In genomic region chr17:9106278-9106677, GRCh38 we compare ENCODE assay signal across 6 cellular contexts.
DNase-seq lines count a peak whose midpoint lies in the region; ATAC-seq, FAIRE-seq and TF ChIP-seq lines count a peak whose summit lies in the region.
"Not testable (repeated sequence)": the region's sequence is repeated elsewhere in the genome, so short reads cannot be mapped to it uniquely, and the experiment has no call there.

No MANE protein-coding gene starts in this region.

- H3K14ac ChIP-seq in H1 (ENCODE audit: insufficient read length); neuronal stem cell (ENCODE audit: low read length): not testable (repeated sequence)

- not testable (repeated sequence) for H4K91ac ChIP-seq in H1 (replicated peaks; ENCODE audit: insufficient read length, low read length); neuronal stem cell (ENCODE audit: low read depth, low read length, poor library complexity)

- not testable (repeated sequence) for H3K4me2 ChIP-seq in H1 (ENCODE audit: insufficient read depth in 1 of 2, low read depth in 2 of 2, low read length in 2 of 2); neuronal stem cell (ENCODE audit: insufficient read depth, low read length, poor library complexity, severe bottlenecking)

- not testable (repeated sequence) for H4K5ac ChIP-seq in H1 (ENCODE audit: insufficient read length, low read depth, low read length)

- H2BK20ac ChIP-seq in H1 (ENCODE audit: low read length), result peak overlapping the region; percentile 98; the same call in 1 of the 2 replicates

- not testable (repeated sequence) for H3K4me3 ChIP-seq in HEK293 (ENCODE audit: low read depth, low read length); H1 (ENCODE audit: extremely low read depth in 1 of 4, insufficient read depth in 2 of 4, low read depth in 3 of 4, low read length in 4 of 4); gastroesophageal sphincter; right cardiac atrium (ENCODE audit: low read length); neuronal stem cell (ENCODE audit: low read length in 2 of 2)

- H3K23ac ChIP-seq in H1 (ENCODE audit: insufficient read length); neuronal stem cell (ENCODE audit: low read depth, low read length, poor library complexity): not testable (repeated sequence)

- CTCF ChIA-PET in HEK293 (lab: Yijun Ruan, JAX), result not testable (repeated sequence)
- CTCF ChIA-PET in H1 (lab: Charles Lee; ENCODE audit: partially characterized antibody), result interaction anchor here (1.1 to 2.3 kb wide), 2 partner anchors 9 to 111 kb away, joined by 3 to 8 read pairs; no protein-coding TSS in a partner anchor

- not testable (repeated sequence) for H3K56ac ChIP-seq in H1 (replicated peaks; ENCODE audit: insufficient read length, low read depth, low read length)

- not testable (repeated sequence) for TF ChIP-seq CTCF in HEK293 (tag by site-specific recombination; IDR thresholded peaks at IDR 0.05); H1 (IDR thresholded peaks at IDR 0.05; ENCODE audit: control extremely low read depth in 1 of 3, insufficient read depth in 1 of 3, low read depth in 1 of 3, low read length in 3 of 3); gastroesophageal sphincter (IDR thresholded peaks at IDR 0.05)

- not testable (repeated sequence) for ATAC-seq in gastroesophageal sphincter, right cardiac atrium

- not testable (repeated sequence) for H4K8ac ChIP-seq in H1 (ENCODE audit: extremely low read depth, insufficient read depth, low read length); neuronal stem cell (ENCODE audit: low read depth, low read length)

- H2BK12ac ChIP-seq in H1 (ENCODE audit: low read depth, low read length), result peak overlapping the region; percentile 81; the same call in 1 of the 2 replicates
- H2BK12ac ChIP-seq in neuronal stem cell (ENCODE audit: low read length), result not testable (repeated sequence)

- H2BK120ac ChIP-seq in H1 (replicated peaks; ENCODE audit: low read depth, low read length); neuronal stem cell (ENCODE audit: low read depth, low read length): not testable (repeated sequence)

- TF ChIP-seq RAD21 in H1 (IDR thresholded peaks at IDR 0.05 in 1 of 2, conservative IDR thresholded peaks at IDR 0.05 in 1 of 2; ENCODE audit: low read depth in 2 of 2, low read length in 2 of 2), result not testable (repeated sequence)

- H4K20me1 ChIP-seq in H1 (replicated peaks in 1 of 2; ENCODE audit: control insufficient read depth in 1 of 2, insufficient read depth in 2 of 2, low read length in 2 of 2), result not testable (repeated sequence)

- intact Hi-C loops in right cardiac atrium (cut with DNase I), result not testable (repeated sequence)

- not testable (repeated sequence) for H3K27me3 ChIP-seq in H1 (replicated peaks in 1 of 4; ENCODE audit: control insufficient read depth in 3 of 4, extremely low read depth in 1 of 4, insufficient read depth in 3 of 4, low read length in 3 of 4); gastroesophageal sphincter; right cardiac atrium (ENCODE audit: control insufficient read depth, insufficient read depth); neuronal stem cell (ENCODE audit: control insufficient read depth in 3 of 3, insufficient read depth in 3 of 3, low read depth in 1 of 3, low read length in 3 of 3)

- not testable (repeated sequence) for H2AK5ac ChIP-seq in H1 (ENCODE audit: low read depth, low read length); neuronal stem cell (ENCODE audit: low read depth, low read length)

- H3K23me2 ChIP-seq in H1 (ENCODE audit: low read depth, low read length), result not testable (repeated sequence)

- TF ChIP-seq EP300 in H1 (IDR thresholded peaks at IDR 0.05; ENCODE audit: borderline replicate concordance in 1 of 2, low read depth in 2 of 2, low read length in 2 of 2); gastroesophageal sphincter (IDR thresholded peaks at IDR 0.05): not testable (repeated sequence)

- not testable (repeated sequence) for TF ChIP-seq POLR2A in H1 (IDR thresholded peaks at IDR 0.05; ENCODE audit: control extremely low read depth in 1 of 2, low read depth in 2 of 2, low read length in 2 of 2); gastroesophageal sphincter (IDR thresholded peaks at IDR 0.05)

- POLR2A ChIA-PET in HEK293 (lab: Yijun Ruan, JAX), result not testable (repeated sequence)
- POLR2A ChIA-PET in H1 (lab: Charles Lee; ENCODE audit: partially characterized antibody), result interaction anchor here (0.6 kb wide), 1 partner anchor 235 kb away, joined by 4 read pairs; no protein-coding TSS in a partner anchor

- not testable (repeated sequence) for H3K27ac ChIP-seq in HEK293 (ENCODE audit: extremely low read depth, low read depth, low read length); H1 (ENCODE audit: low read depth, low read length); neuronal stem cell (replicated peaks; ENCODE audit: low read length)
- H3K27ac ChIP-seq in gastroesophageal sphincter (peak overlapping the region in 3 of 4 donors; percentile 85 to 90 (median 88)), right cardiac atrium (ENCODE audit: low read length) (peak overlapping the region; percentile 82)

- DNase-seq in activated effector memory CD4-positive, alpha-beta T cell treated with anti-CD3 and anti-CD28 coated beads, Interleukin-2, amount 50 U/mL, for 16 hours, result peak; percentile 2
- not testable (repeated sequence) for DNase-seq in H1 (ENCODE audit: low read depth in 1 of 2, low spot score in 2 of 2); right cardiac atrium; neuronal stem cell (ENCODE audit: low spot score)

- not testable (repeated sequence) for H3K4ac ChIP-seq in H1 (replicated peaks; ENCODE audit: insufficient read length, low read depth, low read length); neuronal stem cell (ENCODE audit: low read length)

- H3K9ac ChIP-seq in H1 (replicated peaks in 1 of 4; ENCODE audit: extremely low read depth in 1 of 4, low read depth in 3 of 4, low read length in 3 of 4); neuronal stem cell (ENCODE audit: low read depth, low read length, poor library complexity): not testable (repeated sequence)

- not testable (repeated sequence) for H3K79me1 ChIP-seq in H1 (ENCODE audit: low read depth, low read length); neuronal stem cell (ENCODE audit: low read depth, low read length)

- not testable (repeated sequence) for H2BK15ac ChIP-seq in H1 (ENCODE audit: low read length); neuronal stem cell (ENCODE audit: low read length)

- not testable (repeated sequence) for FAIRE-seq in H1 (lab: Jason Lieb, UNC)

- H3K9me3 ChIP-seq in HEK293 (ENCODE audit: control insufficient read depth, insufficient read depth, low read depth, low read length); H1 (ENCODE audit: insufficient read depth in 2 of 2, low read depth in 1 of 2, low read length in 1 of 2); gastroesophageal sphincter; right cardiac atrium (ENCODE audit: control insufficient read depth, low read length); neuronal stem cell (replicated peaks in 1 of 2; ENCODE audit: control insufficient read depth in 2 of 2, insufficient read depth in 1 of 2, low read depth in 1 of 2, low read length in 2 of 2): not testable (repeated sequence)

- H2AFZ ChIP-seq in H1 (ENCODE audit: low read length); neuronal stem cell (ENCODE audit: low read length): not testable (repeated sequence)

- not testable (repeated sequence) for H3K18ac ChIP-seq in H1 (ENCODE audit: extremely low read depth, low read length)
- peak overlapping the region; percentile 64 for H3K18ac ChIP-seq in neuronal stem cell (ENCODE audit: low read length)

- 93% methylated on average over 8 of the region's 9 CpGs; no CpG with 5 or more reads in 1 of the 2 experiments for WGBS in H1 (ENCODE audit: extremely low coverage in 1 of 2, insufficient coverage in 1 of 2, insufficient read length in 1 of 2, insufficient replicate concordance in 2 of 2, low coverage in 1 of 2, low lambda C conversion rate in 2 of 2, missing lambda C conversion rate in 1 of 2), 2 experiments
- 93 to 97% methylated on average over 3 to 8 of the region's 9 CpGs for WGBS in gastroesophageal sphincter (ENCODE audit: low coverage in 1 of 2), 2 donors
- WGBS in right cardiac atrium, result 85% methylated on average over 9 of the region's 9 CpGs
- no CpG with 5 or more reads among the region's 9 CpGs for WGBS in neuronal stem cell (ENCODE audit: extremely low coverage in 2 of 2, insufficient read length in 2 of 2, insufficient replicate concordance in 1 of 2), 2 donors

- H3K36me3 ChIP-seq in HEK293 (ENCODE audit: control insufficient read depth in 2 of 2, insufficient read depth in 1 of 2, low read length in 2 of 2); H1 (ENCODE audit: control insufficient read depth in 2 of 4, insufficient read depth in 4 of 4, low read length in 3 of 4); gastroesophageal sphincter; neuronal stem cell (replicated peaks in 1 of 2; ENCODE audit: control insufficient read depth in 2 of 2, insufficient read depth in 2 of 2, low read length in 2 of 2): not testable (repeated sequence)

- not testable (repeated sequence) for H3K79me2 ChIP-seq in H1 (ENCODE audit: control insufficient read depth in 1 of 2, insufficient read depth in 2 of 2, low read length in 2 of 2)

- H3K4me1 ChIP-seq in HEK293 (ENCODE audit: control insufficient read depth, insufficient read depth, low read length); right cardiac atrium (ENCODE audit: control insufficient read depth, insufficient read depth, low read length); neuronal stem cell (ENCODE audit: control insufficient read depth in 2 of 2, insufficient read depth in 1 of 2, low read depth in 1 of 2, low read length in 2 of 2): not testable (repeated sequence)
- H3K4me1 ChIP-seq in H1 (replicated peaks in 1 of 4; ENCODE audit: control insufficient read depth in 3 of 4, insufficient read depth in 4 of 4, low read length in 3 of 4) (peaks cover 0 to 15% (median 3%) of the 10 kb centered on the region in 4 experiments; a peak in 4 of 7 replicates), gastroesophageal sphincter (peaks cover 4 to 85% (median 8%) of the 10 kb centered on the region in 3 donors)

- not testable (repeated sequence) for H2BK5ac ChIP-seq in H1 (ENCODE audit: low read depth, low read length); neuronal stem cell (ENCODE audit: low read length)
